Comparison of ENCODE assay signal across 7 cellular contexts in genomic region chr1:52686261-52686751, GRCh38. TPM values are rescaled to one million over a fixed set of nuclear protein-coding genes. Genes with fewer than 3 reads are reported as not detected.
DNase-seq lines count a peak whose midpoint lies in the region; ATAC-seq, FAIRE-seq and TF ChIP-seq lines count a peak whose summit lies in the region.
"Not testable (repeated sequence)": the region's sequence is repeated elsewhere in the genome, so short reads cannot be mapped to it uniquely, and the experiment has no call there.

No MANE protein-coding gene starts in this region.

- not testable (repeated sequence) for H3K27me3 Mint-ChIP-seq in astrocyte (ENCODE audit: low read depth, unreplicated experiment)

- not testable (repeated sequence) for H3K79me2 ChIP-seq in astrocyte (ENCODE audit: insufficient read depth, low read length)

- not testable (repeated sequence) for H3K4me1 Mint-ChIP-seq in astrocyte (ENCODE audit: low read depth, unreplicated experiment)

- ATAC-seq in HG03354 (IDR thresholded peaks at IDR 0.05; ENCODE audit: poor library complexity, severe bottlenecking, unreplicated experiment) (peak; percentile 78), right cardiac atrium (peak; percentile 79 to 80), sciatic nerve (peak; percentile 83)

- not testable (repeated sequence) for H3K4me2 ChIP-seq in astrocyte (ENCODE audit: low read length)

- H3K27ac Mint-ChIP-seq in astrocyte (ENCODE audit: unreplicated experiment), result not testable (repeated sequence)

- H3K4me3 ChIP-seq in WERI-Rb-1 (ENCODE audit: low read depth, low read length); astrocyte (ENCODE audit: insufficient read depth, low read depth, low read length); right cardiac atrium (ENCODE audit: low read length): not testable (repeated sequence)

- not testable (repeated sequence) for H3K9me3 Mint-ChIP-seq in astrocyte (ENCODE audit: unreplicated experiment)

- H3K4me1 ChIP-seq in astrocyte (ENCODE audit: insufficient read depth, low read length); right cardiac atrium (ENCODE audit: control insufficient read depth, insufficient read depth, low read length): not testable (repeated sequence)

- H3K9me3 ChIP-seq in WERI-Rb-1 (ENCODE audit: severe bottlenecking); astrocyte (ENCODE audit: insufficient read depth, low read depth, low read length); right cardiac atrium (ENCODE audit: control insufficient read depth, low read length): not testable (repeated sequence)

- not testable (repeated sequence) for H3K36me3 Mint-ChIP-seq in astrocyte (ENCODE audit: low read depth, unreplicated experiment)

- not testable (repeated sequence) for H2AFZ ChIP-seq in astrocyte (ENCODE audit: low read depth, low read length)

- intact Hi-C loops in right cardiac atrium (cut with DNase I); sciatic nerve (cut with DNase I): not testable (repeated sequence)

- H4K20me1 ChIP-seq in astrocyte (ENCODE audit: insufficient read depth, low read length), result not testable (repeated sequence)

- TF ChIP-seq CTCF in GM12874 (IDR thresholded peaks at IDR 0.05; ENCODE audit: insufficient read depth, low read depth, low read length) (peak; percentile 67), WERI-Rb-1 (IDR thresholded peaks at IDR 0.05; ENCODE audit: low read depth, low read length) (peak; percentile 65), astrocyte (IDR thresholded peaks at IDR 0.05; ENCODE audit: insufficient read depth, low read depth, low read length) (peak; percentile 74)

- peaks cover 61% of the 10 kb centered on the region for H3K36me3 ChIP-seq in WERI-Rb-1
- H3K36me3 ChIP-seq in astrocyte (ENCODE audit: insufficient read depth, low read length), result peaks cover 23% of the 10 kb centered on the region

- DNase-seq in NCI-H345 treated with DMSO at 0.1 percent for 48 hours (lab: John Stamatoyannopoulos, UW; ENCODE audit: unreplicated experiment) (peak; percentile 59), WERI-Rb-1 (peak; percentile 66), right cardiac atrium (peak; percentile 56 to 85 (median 80)), sciatic nerve (ENCODE audit: low spot score) (peak; percentile 78)
- not testable (repeated sequence) for DNase-seq in astrocyte (ENCODE audit: low read depth)

- peak overlapping the region; percentile 36; the same call in 1 of the 2 replicates for H3K27ac ChIP-seq in WERI-Rb-1
- H3K27ac ChIP-seq in astrocyte (ENCODE audit: low read depth, low read length); right cardiac atrium (ENCODE audit: low read length): not testable (repeated sequence)

- not testable (repeated sequence) for H3K4me3 Mint-ChIP-seq in astrocyte (ENCODE audit: unreplicated experiment)

- 60% methylated on average over 17 of the region's 17 CpGs for WGBS in right cardiac atrium

- not testable (repeated sequence) for H3K27me3 ChIP-seq in WERI-Rb-1 (ENCODE audit: insufficient read depth, low read depth, severe bottlenecking); astrocyte (ENCODE audit: insufficient read depth, low read length); right cardiac atrium (ENCODE audit: control insufficient read depth, insufficient read depth)

- H3K9ac ChIP-seq in astrocyte (ENCODE audit: low read length), result not testable (repeated sequence)

- not testable (repeated sequence) for FAIRE-seq in astrocyte (lab: Jason Lieb, UNC)

RNA-seq across cellular contexts. Expression of gene COA7, which starts 11.8 kb away (rescaled TPM):
- 18.4 and 19.4 TPM in 2 replicates for total RNA-seq in astrocyte
- 10 to 100 TPM; 14.9 to 16.4 (median 15.5) TPM for total RNA-seq in right cardiac atrium
- polyA plus RNA-seq in right cardiac atrium, result 6.5 TPM
- 11.3 TPM for total RNA-seq in sciatic nerve

RNA-seq across cellular contexts. Expression of gene ZYG11B, which starts 39.9 kb away (rescaled TPM):
- total RNA-seq in astrocyte (20.4 and 22.1 TPM in 2 replicates), right cardiac atrium (10 to 100 TPM; 41.9 to 58.7 (median 54.7) TPM), sciatic nerve (36.4 TPM)
- polyA plus RNA-seq in right cardiac atrium, result 17.8 TPM

RNA-seq across cellular contexts. Expression of gene SHISAL2A, which starts 53.3 kb away (rescaled TPM):
- not detected in 2 replicates for total RNA-seq in astrocyte
- not detected for total RNA-seq in right cardiac atrium
- not detected for polyA plus RNA-seq in right cardiac atrium
- total RNA-seq in sciatic nerve, result 1.3 TPM
